Comparison of ENCODE assay signal across 1 cellular context in the genomic region with DNA sequence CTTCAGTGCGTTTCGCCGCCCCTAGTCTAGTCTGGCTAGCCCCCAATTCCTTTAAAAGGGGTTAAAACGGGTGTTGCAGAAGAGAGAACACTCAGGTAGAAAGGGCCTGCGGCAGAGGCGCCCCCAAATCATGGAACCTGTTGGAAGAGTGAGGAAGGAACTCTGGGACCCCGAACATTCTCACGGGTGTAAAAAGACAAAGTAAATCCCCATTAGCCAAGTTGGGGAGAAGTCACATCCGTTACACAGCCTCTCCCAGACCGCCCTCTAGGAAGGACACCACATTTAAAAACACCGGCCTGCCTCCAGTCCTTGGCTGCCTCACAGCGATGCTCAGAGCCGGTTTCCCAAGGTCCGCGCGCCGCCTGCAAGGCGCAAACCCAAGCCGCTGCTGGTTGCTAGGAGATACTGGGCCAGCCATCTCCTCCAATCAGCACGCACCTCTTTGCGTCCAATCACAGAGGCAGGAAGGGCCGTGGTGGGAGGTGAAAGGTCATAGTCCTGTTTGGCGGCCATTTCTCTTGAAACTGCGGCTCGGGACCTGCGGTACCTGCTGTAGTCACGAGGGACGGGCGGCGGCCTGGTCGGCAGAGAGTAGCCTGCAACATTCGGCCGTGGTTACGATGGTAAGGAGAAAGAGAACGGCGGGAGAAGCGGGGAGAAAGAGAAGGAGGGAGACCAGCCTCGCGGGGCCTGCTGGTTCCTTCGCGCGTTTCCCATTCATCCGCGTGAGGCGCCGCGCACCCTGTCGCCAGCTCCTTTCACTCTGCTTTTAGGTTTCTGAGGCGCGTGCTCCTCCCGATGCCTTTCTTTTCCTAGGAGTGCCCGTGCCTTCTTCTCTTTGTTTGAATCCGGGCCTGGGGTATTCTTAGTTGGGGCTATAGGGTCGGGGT.
TF ChIP-seq lines count a peak whose summit lies in the region.

TSS of gene SNRPF (plus strand) at position 502 of the 893 bp plus-strand sequence. CDS start at position 624, 122 bp downstream.

TF ChIP-seq in HEK293, 187 proteins besides CTCF, POLR2A, EP300 and RAD21 (continued from another document and continues in another):
- TF ChIP-seq, protein P1, sequence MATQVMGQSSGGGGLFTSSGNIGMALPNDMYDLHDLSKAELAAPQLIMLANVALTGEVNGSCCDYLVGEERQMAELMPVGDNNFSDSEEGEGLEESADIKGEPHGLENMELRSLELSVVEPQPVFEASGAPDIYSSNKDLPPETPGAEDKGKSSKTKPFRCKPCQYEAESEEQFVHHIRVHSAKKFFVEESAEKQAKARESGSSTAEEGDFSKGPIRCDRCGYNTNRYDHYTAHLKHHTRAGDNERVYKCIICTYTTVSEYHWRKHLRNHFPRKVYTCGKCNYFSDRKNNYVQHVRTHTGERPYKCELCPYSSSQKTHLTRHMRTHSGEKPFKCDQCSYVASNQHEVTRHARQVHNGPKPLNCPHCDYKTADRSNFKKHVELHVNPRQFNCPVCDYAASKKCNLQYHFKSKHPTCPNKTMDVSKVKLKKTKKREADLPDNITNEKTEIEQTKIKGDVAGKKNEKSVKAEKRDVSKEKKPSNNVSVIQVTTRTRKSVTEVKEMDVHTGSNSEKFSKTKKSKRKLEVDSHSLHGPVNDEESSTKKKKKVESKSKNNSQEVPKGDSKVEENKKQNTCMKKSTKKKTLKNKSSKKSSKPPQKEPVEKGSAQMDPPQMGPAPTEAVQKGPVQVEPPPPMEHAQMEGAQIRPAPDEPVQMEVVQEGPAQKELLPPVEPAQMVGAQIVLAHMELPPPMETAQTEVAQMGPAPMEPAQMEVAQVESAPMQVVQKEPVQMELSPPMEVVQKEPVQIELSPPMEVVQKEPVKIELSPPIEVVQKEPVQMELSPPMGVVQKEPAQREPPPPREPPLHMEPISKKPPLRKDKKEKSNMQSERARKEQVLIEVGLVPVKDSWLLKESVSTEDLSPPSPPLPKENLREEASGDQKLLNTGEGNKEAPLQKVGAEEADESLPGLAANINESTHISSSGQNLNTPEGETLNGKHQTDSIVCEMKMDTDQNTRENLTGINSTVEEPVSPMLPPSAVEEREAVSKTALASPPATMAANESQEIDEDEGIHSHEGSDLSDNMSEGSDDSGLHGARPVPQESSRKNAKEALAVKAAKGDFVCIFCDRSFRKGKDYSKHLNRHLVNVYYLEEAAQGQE (tag by site-specific recombination; IDR thresholded peaks at IDR 0.05): no peak
- no peak for TF ChIP-seq ZNF513 (tag by site-specific recombination; IDR thresholded peaks at IDR 0.05)
- peak; percentile 93 for TF ChIP-seq ZFP37 (tag by site-specific recombination; IDR thresholded peaks at IDR 0.05)
- no peak for TF ChIP-seq PRDM1 (tag by site-specific recombination; IDR thresholded peaks at IDR 0.05)
- TF ChIP-seq ZNF677 (tag by site-specific recombination; IDR thresholded peaks at IDR 0.05): no peak
- no peak for TF ChIP-seq ZNF768 (tag by site-specific recombination; IDR thresholded peaks at IDR 0.05)
- no peak for TF ChIP-seq ZNF585B (tag by site-specific recombination; IDR thresholded peaks at IDR 0.05)
- TF ChIP-seq, protein P2, sequence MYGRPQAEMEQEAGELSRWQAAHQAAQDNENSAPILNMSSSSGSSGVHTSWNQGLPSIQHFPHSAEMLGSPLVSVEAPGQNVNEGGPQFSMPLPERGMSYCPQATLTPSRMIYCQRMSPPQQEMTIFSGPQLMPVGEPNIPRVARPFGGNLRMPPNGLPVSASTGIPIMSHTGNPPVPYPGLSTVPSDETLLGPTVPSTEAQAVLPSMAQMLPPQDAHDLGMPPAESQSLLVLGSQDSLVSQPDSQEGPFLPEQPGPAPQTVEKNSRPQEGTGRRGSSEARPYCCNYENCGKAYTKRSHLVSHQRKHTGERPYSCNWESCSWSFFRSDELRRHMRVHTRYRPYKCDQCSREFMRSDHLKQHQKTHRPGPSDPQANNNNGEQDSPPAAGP (tag by site-specific recombination; IDR thresholded peaks at IDR 0.05): no peak; the same call in 1 of the 2 replicates
- no peak for TF ChIP-seq GLI2 (tag by site-specific recombination; IDR thresholded peaks at IDR 0.05; ENCODE audit: borderline replicate concordance, low read depth)
- peak; percentile 82 for TF ChIP-seq ZNF324 (tag by site-specific recombination; IDR thresholded peaks at IDR 0.05)
- TF ChIP-seq, protein P3, sequence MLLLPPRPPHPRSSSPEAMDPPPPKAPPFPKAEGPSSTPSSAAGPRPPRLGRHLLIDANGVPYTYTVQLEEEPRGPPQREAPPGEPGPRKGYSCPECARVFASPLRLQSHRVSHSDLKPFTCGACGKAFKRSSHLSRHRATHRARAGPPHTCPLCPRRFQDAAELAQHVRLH (tag by site-specific recombination; IDR thresholded peaks at IDR 0.05): no peak
- TF ChIP-seq AEBP2 (tag by site-specific recombination; IDR thresholded peaks at IDR 0.05; ENCODE audit: borderline replicate concordance): no peak
- TF ChIP-seq ZNF510 (tag by site-specific recombination; IDR thresholded peaks at IDR 0.05; ENCODE audit: insufficient replicate concordance): no peak
- no peak for TF ChIP-seq ZNF16 (tag by site-specific recombination; IDR thresholded peaks at IDR 0.05; ENCODE audit: low read depth)
- TF ChIP-seq ZNF24 (tag by site-specific recombination; IDR thresholded peaks at IDR 0.05): no peak
- TF ChIP-seq ZNF529 (tag by site-specific recombination; IDR thresholded peaks at IDR 0.05; ENCODE audit: insufficient replicate concordance): no peak
- peak; percentile 69 for TF ChIP-seq SP2 (tag by site-specific recombination; IDR thresholded peaks at IDR 0.05)
- peak; percentile 26; the same call in 1 of the 2 replicates for TF ChIP-seq SCRT1 (tag by site-specific recombination; IDR thresholded peaks at IDR 0.05; ENCODE audit: borderline replicate concordance)
- TF ChIP-seq ZNF394 (tag by site-specific recombination; IDR thresholded peaks at IDR 0.05; ENCODE audit: borderline replicate concordance): peak; percentile 78
- peak; percentile 68; the same call in 1 of the 2 replicates for TF ChIP-seq REPIN1 (tag by site-specific recombination; IDR thresholded peaks at IDR 0.05; ENCODE audit: low read depth)
- TF ChIP-seq ZNF148 (tag by site-specific recombination; IDR thresholded peaks at IDR 0.05; ENCODE audit: borderline replicate concordance): no peak
- TF ChIP-seq ZNF138 (tag by site-specific recombination; IDR thresholded peaks at IDR 0.05; ENCODE audit: borderline replicate concordance): no peak
- 0 out of 2 replicates have a peak, but pooled peaks have one; percentile 22 for TF ChIP-seq ZNF10 (tag by site-specific recombination; IDR thresholded peaks at IDR 0.05)
- TF ChIP-seq ZBTB48 (tag by site-specific recombination; IDR thresholded peaks at IDR 0.05): no peak
- TF ChIP-seq, protein P4, sequence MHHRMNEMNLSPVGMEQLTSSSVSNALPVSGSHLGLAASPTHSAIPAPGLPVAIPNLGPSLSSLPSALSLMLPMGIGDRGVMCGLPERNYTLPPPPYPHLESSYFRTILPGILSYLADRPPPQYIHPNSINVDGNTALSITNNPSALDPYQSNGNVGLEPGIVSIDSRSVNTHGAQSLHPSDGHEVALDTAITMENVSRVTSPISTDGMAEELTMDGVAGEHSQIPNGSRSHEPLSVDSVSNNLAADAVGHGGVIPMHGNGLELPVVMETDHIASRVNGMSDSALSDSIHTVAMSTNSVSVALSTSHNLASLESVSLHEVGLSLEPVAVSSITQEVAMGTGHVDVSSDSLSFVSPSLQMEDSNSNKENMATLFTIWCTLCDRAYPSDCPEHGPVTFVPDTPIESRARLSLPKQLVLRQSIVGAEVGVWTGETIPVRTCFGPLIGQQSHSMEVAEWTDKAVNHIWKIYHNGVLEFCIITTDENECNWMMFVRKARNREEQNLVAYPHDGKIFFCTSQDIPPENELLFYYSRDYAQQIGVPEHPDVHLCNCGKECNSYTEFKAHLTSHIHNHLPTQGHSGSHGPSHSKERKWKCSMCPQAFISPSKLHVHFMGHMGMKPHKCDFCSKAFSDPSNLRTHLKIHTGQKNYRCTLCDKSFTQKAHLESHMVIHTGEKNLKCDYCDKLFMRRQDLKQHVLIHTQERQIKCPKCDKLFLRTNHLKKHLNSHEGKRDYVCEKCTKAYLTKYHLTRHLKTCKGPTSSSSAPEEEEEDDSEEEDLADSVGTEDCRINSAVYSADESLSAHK (tag by site-specific recombination; IDR thresholded peaks at IDR 0.05): peak; percentile 48; the same call in 1 of the 2 replicates
- peak; percentile 70 for TF ChIP-seq ZXDB (tag by site-specific recombination; IDR thresholded peaks at IDR 0.05)
- TF ChIP-seq ZNF558 (tag by site-specific recombination; IDR thresholded peaks at IDR 0.05): 0 out of 2 replicates have a peak, but pooled peaks have one; percentile 11
- TF ChIP-seq, protein P5, sequence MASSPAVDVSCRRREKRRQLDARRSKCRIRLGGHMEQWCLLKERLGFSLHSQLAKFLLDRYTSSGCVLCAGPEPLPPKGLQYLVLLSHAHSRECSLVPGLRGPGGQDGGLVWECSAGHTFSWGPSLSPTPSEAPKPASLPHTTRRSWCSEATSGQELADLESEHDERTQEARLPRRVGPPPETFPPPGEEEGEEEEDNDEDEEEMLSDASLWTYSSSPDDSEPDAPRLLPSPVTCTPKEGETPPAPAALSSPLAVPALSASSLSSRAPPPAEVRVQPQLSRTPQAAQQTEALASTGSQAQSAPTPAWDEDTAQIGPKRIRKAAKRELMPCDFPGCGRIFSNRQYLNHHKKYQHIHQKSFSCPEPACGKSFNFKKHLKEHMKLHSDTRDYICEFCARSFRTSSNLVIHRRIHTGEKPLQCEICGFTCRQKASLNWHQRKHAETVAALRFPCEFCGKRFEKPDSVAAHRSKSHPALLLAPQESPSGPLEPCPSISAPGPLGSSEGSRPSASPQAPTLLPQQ (tag by site-specific recombination; IDR thresholded peaks at IDR 0.05): peak; percentile 65
- no peak for TF ChIP-seq KLF9 (tag by site-specific recombination; IDR thresholded peaks at IDR 0.05; ENCODE audit: low read depth)
- TF ChIP-seq PRDM10 (tag by site-specific recombination; IDR thresholded peaks at IDR 0.05): no peak; the same call in 1 of the 2 replicates
- TF ChIP-seq SCRT2 (tag by site-specific recombination; IDR thresholded peaks at IDR 0.05): peak; percentile 48; the same call in 1 of the 2 replicates
- TF ChIP-seq RBAK (tag by site-specific recombination; IDR thresholded peaks at IDR 0.05): no peak
- no peak for TF ChIP-seq KLF7 (tag by site-specific recombination; IDR thresholded peaks at IDR 0.05; ENCODE audit: borderline replicate concordance)
- no peak for TF ChIP-seq ZNF426 (tag by site-specific recombination; IDR thresholded peaks at IDR 0.05)
- TF ChIP-seq KLF8 (tag by site-specific recombination; IDR thresholded peaks at IDR 0.05): no peak
- TF ChIP-seq ZNF140 (tag by site-specific recombination; IDR thresholded peaks at IDR 0.05): no peak
- no peak for TF ChIP-seq ZNF221 (tag by site-specific recombination; IDR thresholded peaks at IDR 0.05; ENCODE audit: borderline replicate concordance)
